In the genomic region with DNA sequence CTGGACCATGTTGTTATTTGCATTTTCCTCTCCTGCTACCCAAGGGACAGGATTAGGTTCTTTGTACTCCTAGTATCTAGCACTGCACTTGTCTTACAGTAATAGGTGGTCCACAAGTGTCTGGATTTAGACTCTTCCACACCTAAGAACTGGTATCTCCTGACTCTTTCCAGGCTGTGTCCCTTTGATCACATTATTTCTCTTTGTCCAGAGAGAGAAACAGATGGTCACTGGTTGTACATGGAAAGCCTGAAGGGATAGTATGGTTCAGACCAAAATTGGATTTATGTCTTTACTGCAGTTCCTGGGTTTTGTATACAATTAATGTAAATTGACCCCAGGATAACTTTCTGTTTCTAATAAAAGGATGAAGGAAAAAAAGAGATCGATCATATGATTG, we compare ENCODE assay signal across 25 cellular contexts.
DNase-seq lines count a peak whose midpoint lies in the region; ATAC-seq and TF ChIP-seq lines count a peak whose summit lies in the region.
"Had no signal": no experiment of that assay in that cellular context is flagged by ENCODE, and none has a peak within 500 bp of the region (broad histone marks: within the 10 kb centered on the region; RNA-seq: fewer than 3 reads in every experiment).

No MANE protein-coding gene starts in this region.

- no peak for TF ChIP-seq CTCF in CD8-positive, alpha-beta T cell (IDR thresholded peaks at IDR 0.05)
- no peak for TF ChIP-seq CTCF in PC-9 (conservative IDR thresholded peaks at IDR 0.05)

- no peaks in the 10 kb centered on the region for H3K9me3 Mint-ChIP-seq in CD8-positive, alpha-beta T cell
- H3K9me3 Mint-ChIP-seq in effector memory CD8-positive, alpha-beta T cell: no peaks in the 10 kb centered on the region
- H3K9me3 Mint-ChIP-seq: activated naive CD4-positive, alpha-beta T cell treated with anti-CD3 and anti-CD28 coated beads, Interleukin-2, amount 10 ng/mL, durations not matched to agents 7 days and 5 days; H9; natural killer cell treated with Interleukin-12 subunit alpha and Interleukin-12 subunit beta and Interleukin-15 and Interleukin-18, amount 100 ng/mL, for 72 hours; T-helper 2 cell treated with Interferon-gamma antibody and Interleukin-4, amounts not matched to agents 5 μg/mL and 100 μg/mL, for 36 hours had no signal

- peaks cover 68% of the 10 kb centered on the region for H3K79me2 ChIP-seq in PC-9 (ENCODE audit: low read depth)

- no peaks in the 10 kb centered on the region for H3K36me3 ChIP-seq in CD8-positive, alpha-beta T cell (ENCODE audit: insufficient read depth, low read length)
- H3K36me3 ChIP-seq in PC-9 (ENCODE audit: low read depth) (peaks cover 3% of the 10 kb centered on the region; the same call in 1 of the 2 replicates), skeletal muscle tissue (ENCODE audit: control insufficient read depth in 3 of 3, insufficient read depth in 3 of 3, low read length in 3 of 3) (no peaks in the 10 kb centered on the region)
- H3K36me3 ChIP-seq: ovary, upper lobe of left lung had no signal

- ATAC-seq in CD8-positive, alpha-beta T cell: no peak
- ATAC-seq in effector memory CD8-positive, alpha-beta T cell (replicated peaks): no peak
- ATAC-seq: sciatic nerve; stimulated activated naive CD8-positive, alpha-beta T cell treated with anti-CD3 and anti-CD28 coated beads, Interleukin-15, Interleukin-2, amounts not matched to agents 100 U/mL and 50 U/mL, for 24 hours had no signal

- H3F3A ChIP-seq in PC-9 (ENCODE audit: insufficient read depth, low read depth): peaks cover 28% of the 10 kb centered on the region

- no peak for DNase-seq in CD8-positive, alpha-beta T cell
- DNase-seq in PC-9 (no peak), NCI-H2107 (lab: John Stamatoyannopoulos, UW) (no peak), posterior cingulate gyrus (no peak), amniotic stem cell (lab: John Stamatoyannopoulos, UW) (no peak)
- no peak for DNase-seq in effector memory CD8-positive, alpha-beta T cell
- DNase-seq in activated T-cell treated with anti-CD3 and anti-CD28 coated beads, Interleukin-2, amount 50 U/mL, for 1 hour: no peak
- DNase-seq: activated CD4-positive, alpha-beta T cell treated with anti-CD3 and anti-CD28 coated beads for 48 hours; activated naive CD4-positive, alpha-beta T cell treated with anti-CD3 and anti-CD28 coated beads, Interleukin-2, amount 10 ng/mL, durations not matched to agents 7 days and 5 days; amygdala; dermis blood vessel endothelial cell; DND-41; H9; left colon; NCI-H1694 treated with DMSO at 0.1 percent for 48 hours; NCI-H524 treated with DMSO at 0.1 percent for 48 hours; ovary; RPMI8226; stimulated activated naive CD8-positive, alpha-beta T cell treated with anti-CD3 and anti-CD28 coated beads, Interleukin-15, Interleukin-2, amounts not matched to agents 100 U/mL and 50 U/mL, for 24 hours; upper lobe of left lung had no signal

- BruUV-seq in PC-9 (replicated peaks; lab: Mats Ljungman, UMichigan): no TSS peak

- POLR2A ChIA-PET in CD8-positive, alpha-beta T cell (lab: Charles Lee): interaction anchor here (1.2 kb wide), 1 partner anchor 12 kb away, joined by 3 read pairs; no protein-coding TSS in a partner anchor
- POLR2A ChIA-PET in PC-9 (lab: Charles Lee; ENCODE audit: unreplicated experiment): no interaction called here

- H3K9me2 ChIP-seq in PC-9 (ENCODE audit: insufficient read depth): no peaks in the 10 kb centered on the region

- H3K4me3 ChIP-seq in CD8-positive, alpha-beta T cell (ENCODE audit: low read depth, low read length): no peak overlapping the region
- H3K4me3 ChIP-seq in PC-9 (no peak overlapping the region), skeletal muscle tissue (ENCODE audit: low read length in 3 of 3) (no peak overlapping the region)
- H3K4me3 ChIP-seq: ovary, SK-N-MC, upper lobe of left lung had no signal

- no peaks in the 10 kb centered on the region for H3K36me3 Mint-ChIP-seq in CD8-positive, alpha-beta T cell
- H3K36me3 Mint-ChIP-seq in effector memory CD8-positive, alpha-beta T cell (ENCODE audit: insufficient read depth): peaks cover 3% of the 10 kb centered on the region
- H3K36me3 Mint-ChIP-seq: activated naive CD4-positive, alpha-beta T cell treated with anti-CD3 and anti-CD28 coated beads, Interleukin-2, amount 10 ng/mL, durations not matched to agents 7 days and 5 days; natural killer cell treated with Interleukin-12 subunit alpha and Interleukin-12 subunit beta and Interleukin-15 and Interleukin-18, amount 100 ng/mL, for 72 hours had no signal

- CTCF ChIA-PET in CD8-positive, alpha-beta T cell (lab: Charles Lee): interaction anchor here (1.2 to 6.6 kb wide), 6 partner anchors 16 to 390 kb away, joined by 3 to 46 read pairs (median 4); a partner anchor contains a TSS
- CTCF ChIA-PET in PC-9 (lab: Charles Lee): no interaction called here

- H4K20me1 ChIP-seq in PC-9 (ENCODE audit: insufficient read depth): no peaks in the 10 kb centered on the region

- no peak overlapping the region for H2AFZ ChIP-seq in PC-9

- peak overlapping the region in 1 of 3 donors; percentile 38 for H3K9ac ChIP-seq in skeletal muscle tissue (ENCODE audit: low read depth in 1 of 3, low read length in 3 of 3)

- H3K9me3 ChIP-seq in CD8-positive, alpha-beta T cell (ENCODE audit: low read length): no peaks in the 10 kb centered on the region
- H3K9me3 ChIP-seq in PC-9 (ENCODE audit: insufficient read depth, low read depth) (peaks cover 2% of the 10 kb centered on the region; the same call in 1 of the 2 replicates), skeletal muscle tissue (ENCODE audit: control insufficient read depth in 3 of 3, low read length in 3 of 3) (no peaks in the 10 kb centered on the region)
- H3K9me3 ChIP-seq: ovary, upper lobe of left lung had no signal

- intact Hi-C loops in CD8-positive, alpha-beta T cell (cut with DNase I, micrococcal nuclease): loop anchor here (2.0 kb wide), 2 partner anchors 63 to 457 kb away; no protein-coding TSS in a partner anchor
- intact Hi-C loops in PC-9 (cut with micrococcal nuclease; ENCODE audit: unreplicated experiment) (no loop called here), posterior cingulate gyrus (cut with DNase I) (loop anchor here (10.0 kb wide), 1 partner anchor 69 kb away; no protein-coding TSS in a partner anchor)

- no peak overlapping the region for H3K4me2 ChIP-seq in PC-9

- peaks cover 33% of the 10 kb centered on the region for H3K4me1 Mint-ChIP-seq in CD8-positive, alpha-beta T cell (ENCODE audit: low read depth)
- H3K4me1 Mint-ChIP-seq in effector memory CD8-positive, alpha-beta T cell (ENCODE audit: low read depth in 2 of 2): peaks cover 10 to 13% of the 10 kb centered on the region in 2 donors

- H3K27ac Mint-ChIP-seq in CD8-positive, alpha-beta T cell: peak overlapping the region; percentile 5
- H3K27ac Mint-ChIP-seq in effector memory CD8-positive, alpha-beta T cell: peak overlapping the region; percentile 26 to 64
- H3K27ac Mint-ChIP-seq: activated naive CD4-positive, alpha-beta T cell treated with anti-CD3 and anti-CD28 coated beads, Interleukin-2, amount 10 ng/mL, durations not matched to agents 7 days and 5 days; H9; natural killer cell treated with Interleukin-12 subunit alpha and Interleukin-12 subunit beta and Interleukin-15 and Interleukin-18, amount 100 ng/mL, for 72 hours; T-helper 2 cell treated with Interferon-gamma antibody and Interleukin-4, amounts not matched to agents 5 μg/mL and 100 μg/mL, for 36 hours had no signal

- H3K4me1 ChIP-seq in CD8-positive, alpha-beta T cell (ENCODE audit: insufficient read depth, low read length): peaks cover 18% of the 10 kb centered on the region
- H3K4me1 ChIP-seq in PC-9 (replicated peaks; ENCODE audit: insufficient read depth) (peaks cover 44% of the 10 kb centered on the region), skeletal muscle tissue (ENCODE audit: control insufficient read depth in 3 of 3, insufficient read depth in 3 of 3, low read length in 3 of 3) (peaks cover 0 to 7% (median 3%) of the 10 kb centered on the region in 3 donors)

- no peaks in the 10 kb centered on the region for H3K27me3 ChIP-seq in CD8-positive, alpha-beta T cell (ENCODE audit: insufficient read depth, low read length)
- H3K27me3 ChIP-seq in PC-9 (ENCODE audit: insufficient read depth, low read depth): no peaks in the 10 kb centered on the region
- no peaks in the 10 kb centered on the region for H3K27me3 ChIP-seq in skeletal muscle tissue (ENCODE audit: control insufficient read depth in 3 of 3, insufficient read depth in 3 of 3, low read length in 3 of 3)
- H3K27me3 ChIP-seq: ovary, upper lobe of left lung had no signal

- no peak overlapping the region for H3K4me3 Mint-ChIP-seq in CD8-positive, alpha-beta T cell
- no peak overlapping the region for H3K4me3 Mint-ChIP-seq in effector memory CD8-positive, alpha-beta T cell
- H3K4me3 Mint-ChIP-seq: activated naive CD4-positive, alpha-beta T cell treated with anti-CD3 and anti-CD28 coated beads, Interleukin-2, amount 10 ng/mL, durations not matched to agents 7 days and 5 days; H9; natural killer cell treated with Interleukin-12 subunit alpha and Interleukin-12 subunit beta and Interleukin-15 and Interleukin-18, amount 100 ng/mL, for 72 hours; T-helper 2 cell treated with Interferon-gamma antibody and Interleukin-4, amounts not matched to agents 5 μg/mL and 100 μg/mL, for 36 hours had no signal

- no peaks in the 10 kb centered on the region for H3K27me3 Mint-ChIP-seq in CD8-positive, alpha-beta T cell (ENCODE audit: low read depth)
- H3K27me3 Mint-ChIP-seq in effector memory CD8-positive, alpha-beta T cell: no peaks in the 10 kb centered on the region
- H3K27me3 Mint-ChIP-seq: activated naive CD4-positive, alpha-beta T cell treated with anti-CD3 and anti-CD28 coated beads, Interleukin-2, amount 10 ng/mL, durations not matched to agents 7 days and 5 days; natural killer cell treated with Interleukin-12 subunit alpha and Interleukin-12 subunit beta and Interleukin-15 and Interleukin-18, amount 100 ng/mL, for 72 hours had no signal

- H3K27ac ChIP-seq in CD8-positive, alpha-beta T cell (ENCODE audit: low read depth, low read length): no peak overlapping the region
- peak overlapping the region; percentile 85; the same call in 1 of the 2 replicates for H3K27ac ChIP-seq in PC-9
- H3K27ac ChIP-seq in skeletal muscle tissue (ENCODE audit: low read depth, low read length): peak overlapping the region; percentile 1
- H3K27ac ChIP-seq: ovary, SK-N-MC had no signal
